ENCODE assay signal across 1 cellular context in genomic region chr3:55481067-55481917, GRCh38.
TF ChIP-seq lines count a peak whose summit lies in the region.

No MANE protein-coding gene starts in this region.

TF ChIP-seq in GM12878, 131 proteins besides CTCF, POLR2A, EP300 and RAD21:
- TF ChIP-seq MTA2 (IDR thresholded peaks at IDR 0.05; ENCODE audit: low read depth), result no peak
- no peak for TF ChIP-seq ZNF687 (IDR thresholded peaks at IDR 0.05)
- no peak for TF ChIP-seq SPI1 (IDR thresholded peaks at IDR 0.05; ENCODE audit: borderline replicate concordance, insufficient read depth, low read depth, low read length)
